ENCODE assay signal across 2 cellular contexts in genomic region chr4:39446842-39447573, GRCh38.
TF ChIP-seq lines count a peak whose summit lies in the region.

No MANE protein-coding gene starts in this region.

TF ChIP-seq in IMR-90, 13 proteins besides CTCF, POLR2A, EP300 and RAD21:
- TF ChIP-seq FOS (IDR thresholded peaks at IDR 0.05; ENCODE audit: low read depth, low read length) (no peak), RCOR1 (IDR thresholded peaks at IDR 0.05; ENCODE audit: insufficient replicate concordance, low read length) (no peak), NFE2L2 (IDR thresholded peaks at IDR 0.05; ENCODE audit: low read depth, low read length) (no peak), CHD1 (IDR thresholded peaks at IDR 0.05; ENCODE audit: low read depth, low read length) (no peak), SMC3 (IDR thresholded peaks at IDR 0.05; ENCODE audit: low read depth, low read length) (no peak), RFX5 (IDR thresholded peaks at IDR 0.05; ENCODE audit: low read depth, low read length) (no peak), CEBPB (IDR thresholded peaks at IDR 0.05; ENCODE audit: low read depth, low read length) (no peak), MAFK (IDR thresholded peaks at IDR 0.05; ENCODE audit: low read depth, low read length) (no peak)

TF ChIP-seq in SK-N-SH treated with all-trans-retinoic acid at 6 μM for 48 hours, 23 proteins besides CTCF, POLR2A, EP300 and RAD21:
- TF ChIP-seq GLIS3 (CRISPR knock-in tag; IDR thresholded peaks at IDR 0.05) (no peak), SNAI2 (CRISPR knock-in tag; IDR thresholded peaks at IDR 0.05) (no peak)
- TF ChIP-seq, protein P1, sequence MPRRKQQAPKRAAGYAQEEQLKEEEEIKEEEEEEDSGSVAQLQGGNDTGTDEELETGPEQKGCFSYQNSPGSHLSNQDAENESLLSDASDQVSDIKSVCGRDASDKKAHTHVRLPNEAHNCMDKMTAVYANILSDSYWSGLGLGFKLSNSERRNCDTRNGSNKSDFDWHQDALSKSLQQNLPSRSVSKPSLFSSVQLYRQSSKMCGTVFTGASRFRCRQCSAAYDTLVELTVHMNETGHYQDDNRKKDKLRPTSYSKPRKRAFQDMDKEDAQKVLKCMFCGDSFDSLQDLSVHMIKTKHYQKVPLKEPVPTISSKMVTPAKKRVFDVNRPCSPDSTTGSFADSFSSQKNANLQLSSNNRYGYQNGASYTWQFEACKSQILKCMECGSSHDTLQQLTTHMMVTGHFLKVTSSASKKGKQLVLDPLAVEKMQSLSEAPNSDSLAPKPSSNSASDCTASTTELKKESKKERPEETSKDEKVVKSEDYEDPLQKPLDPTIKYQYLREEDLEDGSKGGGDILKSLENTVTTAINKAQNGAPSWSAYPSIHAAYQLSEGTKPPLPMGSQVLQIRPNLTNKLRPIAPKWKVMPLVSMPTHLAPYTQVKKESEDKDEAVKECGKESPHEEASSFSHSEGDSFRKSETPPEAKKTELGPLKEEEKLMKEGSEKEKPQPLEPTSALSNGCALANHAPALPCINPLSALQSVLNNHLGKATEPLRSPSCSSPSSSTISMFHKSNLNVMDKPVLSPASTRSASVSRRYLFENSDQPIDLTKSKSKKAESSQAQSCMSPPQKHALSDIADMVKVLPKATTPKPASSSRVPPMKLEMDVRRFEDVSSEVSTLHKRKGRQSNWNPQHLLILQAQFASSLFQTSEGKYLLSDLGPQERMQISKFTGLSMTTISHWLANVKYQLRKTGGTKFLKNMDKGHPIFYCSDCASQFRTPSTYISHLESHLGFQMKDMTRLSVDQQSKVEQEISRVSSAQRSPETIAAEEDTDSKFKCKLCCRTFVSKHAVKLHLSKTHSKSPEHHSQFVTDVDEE (CRISPR knock-in tag; IDR thresholded peaks at IDR 0.05), result no peak
